Comparison of ENCODE assay signal across 11 cellular contexts in the genomic region with DNA sequence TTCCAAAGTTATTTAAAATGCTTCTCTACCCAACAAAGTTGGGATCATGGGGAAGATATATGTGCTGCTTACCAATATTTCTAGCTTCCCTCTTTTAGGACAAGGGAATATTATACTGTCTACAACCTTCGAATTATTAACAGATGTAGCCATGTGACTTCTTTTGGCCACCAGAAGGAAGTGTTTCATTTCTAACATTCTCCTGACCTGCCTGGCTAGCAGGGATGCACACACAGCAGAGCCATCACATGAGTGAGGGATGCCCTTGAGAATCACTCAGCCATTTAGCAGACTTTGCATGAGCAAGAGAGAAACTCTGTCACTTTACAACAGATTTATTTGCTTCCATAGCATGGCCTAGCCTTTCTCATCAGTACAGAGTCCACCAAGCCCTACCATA.
DNase-seq lines count a peak whose midpoint lies in the region; ATAC-seq and TF ChIP-seq lines count a peak whose summit lies in the region.
"Had no signal": no experiment of that assay in that cellular context is flagged by ENCODE, and none has a peak within 500 bp of the region (broad histone marks: within the 10 kb centered on the region; RNA-seq: fewer than 3 reads in every experiment).

No MANE protein-coding gene starts in this region.

- no peaks in the 10 kb centered on the region for H3K9me3 ChIP-seq in PC-3 (ENCODE audit: low read length)
- H3K9me3 ChIP-seq in breast epithelium, result no peaks in the 10 kb centered on the region

- no peak overlapping the region for H3K9ac ChIP-seq in PC-3 (ENCODE audit: low read length)

- POLR2A ChIA-PET in PC-3 (lab: Charles Lee; ENCODE audit: unreplicated experiment), result no interaction called here

- H3K79me2 ChIP-seq in PC-3 (ENCODE audit: low read length), result no peaks in the 10 kb centered on the region

- intact Hi-C loops in left colon (cut with DNase I, micrococcal nuclease) (no loop called here), PC-3 (cut with micrococcal nuclease) (no loop called here), breast epithelium (cut with DNase I; ENCODE audit: low total_unique reads) (no loop called here)

- ATAC-seq in GM18867 (IDR thresholded peaks at IDR 0.05; ENCODE audit: unreplicated experiment) (peak; percentile 25), GM21619 (IDR thresholded peaks at IDR 0.05; ENCODE audit: unreplicated experiment) (peak; percentile 29), HG03139 (IDR thresholded peaks at IDR 0.05; ENCODE audit: unreplicated experiment) (peak; percentile 31), left colon (peak; percentile 16), PC-3 (no peak)
- ATAC-seq: activated CD8-positive, alpha-beta T cell treated with anti-CD3 and anti-CD28 coated beads, Interleukin-2, amount 10 ng/mL, durations not matched to agents 7 days and 5 days had no signal

- no TSS peak for BruUV-seq in PC-3 (replicated peaks; lab: Mats Ljungman, UMichigan)

- in situ Hi-C loops in brain microvascular endothelial cell (cut with HindIII; ENCODE audit: low pct_ligation_motif_present, low sequenced_read_pairs), result no loop called here

- no peak overlapping the region for H2AFZ ChIP-seq in PC-3 (ENCODE audit: low read length)

- H3K4me1 ChIP-seq in PC-3 (ENCODE audit: insufficient read depth, low read length) (peaks cover 16% of the 10 kb centered on the region), breast epithelium (no peaks in the 10 kb centered on the region)

- no peaks in the 10 kb centered on the region for H3F3A ChIP-seq in PC-3 (ENCODE audit: low read length, unreplicated experiment)

- no peak overlapping the region for H3K27ac ChIP-seq in PC-3 (ENCODE audit: low read length)
- no peak overlapping the region for H3K27ac ChIP-seq in breast epithelium
- no peak overlapping the region for H3K27ac ChIP-seq in brain microvascular endothelial cell

- no peak overlapping the region for H3K4me2 ChIP-seq in PC-3 (ENCODE audit: low read length)

- TF ChIP-seq POLR2A in breast epithelium (IDR thresholded peaks at IDR 0.05), result no peak

- no peak overlapping the region for H3K4me3 ChIP-seq in PC-3 (ENCODE audit: low read length)
- H3K4me3 ChIP-seq in breast epithelium, result no peak overlapping the region
- H3K4me3 ChIP-seq in brain microvascular endothelial cell (ENCODE audit: low read depth, low read length), result no peak overlapping the region

- DNase-seq in left colon (no peak), PC-3 (no peak), breast epithelium (ENCODE audit: low spot score in 2 of 2) (no peak), D341Med (ENCODE audit: low spot score) (no peak), brain microvascular endothelial cell (no peak)
- DNase-seq: activated CD8-positive, alpha-beta T cell treated with anti-CD3 and anti-CD28 coated beads, Interleukin-2, amount 10 ng/mL, durations not matched to agents 7 days and 5 days; Calu3; glutamatergic neuron had no signal

- no peaks in the 10 kb centered on the region for H3K9me2 ChIP-seq in PC-3 (replicated peaks; ENCODE audit: low read length)

- no peaks in the 10 kb centered on the region for H3K36me3 ChIP-seq in PC-3 (ENCODE audit: low read depth, low read length)
- H3K36me3 ChIP-seq in breast epithelium, result no peaks in the 10 kb centered on the region
- no peaks in the 10 kb centered on the region for H3K36me3 ChIP-seq in brain microvascular endothelial cell (replicated peaks)

- TF ChIP-seq CTCF in PC-3 (conservative IDR thresholded peaks at IDR 0.05; ENCODE audit: low read depth, low read length) (no peak), breast epithelium (IDR thresholded peaks at IDR 0.05) (no peak), brain microvascular endothelial cell (IDR thresholded peaks at IDR 0.05; ENCODE audit: low read depth, low read length, missing control alignments) (no peak)

- CTCF ChIA-PET in PC-3 (lab: Charles Lee), result no interaction called here

- no peaks in the 10 kb centered on the region for H4K20me1 ChIP-seq in PC-3 (ENCODE audit: low read length)

- H3K27me3 ChIP-seq in PC-3 (ENCODE audit: low read length), result no peaks in the 10 kb centered on the region
- H3K27me3 ChIP-seq in breast epithelium, result no peaks in the 10 kb centered on the region
- H3K27me3 ChIP-seq in brain microvascular endothelial cell (replicated peaks), result no peaks in the 10 kb centered on the region
